ENCODE assay signal across 8 cellular contexts in the genomic region with DNA sequence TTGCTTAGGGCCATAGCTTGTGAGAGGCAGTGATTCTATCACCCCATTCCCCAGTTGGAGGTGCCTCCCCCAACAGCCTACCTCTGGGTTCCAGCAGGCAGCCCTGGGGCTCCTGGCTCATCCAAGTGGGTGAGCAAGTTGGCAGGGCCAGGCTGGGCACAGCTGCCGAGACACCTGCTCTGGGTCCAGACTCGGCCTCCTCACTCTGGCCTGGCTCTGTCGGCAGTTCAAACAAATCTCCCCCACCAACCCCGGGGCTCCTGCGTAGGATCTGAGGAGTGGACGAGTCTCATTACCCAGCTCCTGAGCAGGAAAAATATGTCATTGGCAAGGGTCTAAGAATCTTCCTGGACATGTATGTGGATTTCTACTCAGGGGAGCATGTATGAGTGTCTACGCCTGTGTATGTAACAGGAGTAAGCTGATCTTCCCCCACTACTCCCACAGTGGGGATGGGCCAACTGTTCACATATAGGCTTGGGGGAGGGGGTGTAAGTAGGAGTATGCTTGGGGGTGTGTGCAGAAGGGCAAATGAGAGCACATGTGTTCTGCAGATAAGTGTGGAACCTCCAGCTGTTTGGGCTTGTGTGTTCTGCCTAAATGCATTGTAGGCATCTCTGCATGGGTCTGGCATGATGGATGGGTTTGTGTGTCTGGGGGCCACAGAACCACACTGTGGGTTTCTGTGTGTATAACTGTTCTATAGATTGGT. TPM values are rescaled to one million over a fixed set of nuclear protein-coding genes. Genes with fewer than 3 reads are reported as not detected.
DNase-seq lines count a peak whose midpoint lies in the region; ATAC-seq and TF ChIP-seq lines count a peak whose summit lies in the region.

No MANE protein-coding gene starts in this region.

- H3K36me3 Mint-ChIP-seq in progenitor cell of endocrine pancreas (ENCODE audit: insufficient read depth): peaks cover 14% of the 10 kb centered on the region

- ATAC-seq in HG03196 (IDR thresholded peaks at IDR 0.05; ENCODE audit: unreplicated experiment) (no peak), GM18870 (IDR thresholded peaks at IDR 0.05; ENCODE audit: unreplicated experiment) (no peak)

- H3K27me3 Mint-ChIP-seq in progenitor cell of endocrine pancreas: no peaks in the 10 kb centered on the region

- H3K4me1 Mint-ChIP-seq in progenitor cell of endocrine pancreas (ENCODE audit: low read depth): peaks cover 54% of the 10 kb centered on the region

- H3K4me3 ChIP-seq in AG09309 (ENCODE audit: control insufficient read depth, low read depth, low read length) (peak overlapping the region; percentile 84), fibroblast of mammary gland (ENCODE audit: control insufficient read depth, low read depth, low read length) (peak overlapping the region; percentile 92)

- H3K27ac Mint-ChIP-seq in progenitor cell of endocrine pancreas: peak overlapping the region; percentile 99

- DNase-seq in AG09309 (ENCODE audit: low read depth): no peak
- peak in 74 of 76 experiments; percentile 10 to 88 (median 64) for DNase-seq in HUDEP-2 (lab: John Stamatoyannopoulos, UW; ENCODE audit: unreplicated experiment in 76 of 76)
- peak; percentile 55 for DNase-seq in SK-N-DZ (ENCODE audit: low spot score)
- DNase-seq in fibroblast of mammary gland (ENCODE audit: low read depth): peak; percentile 79
- DNase-seq in progenitor cell of endocrine pancreas (ENCODE audit: low spot score, unreplicated experiment): no peak
- DNase-seq in stimulated activated CD4-positive, alpha-beta T cell treated with anti-CD3 and anti-CD28 coated beads, Interleukin-12 subunit alpha, Interleukin-12 subunit beta, amount 100 ng/mL, for 4 hours: no peak

- no peaks in the 10 kb centered on the region for H3K9me3 Mint-ChIP-seq in progenitor cell of endocrine pancreas (ENCODE audit: low read depth)

- H3K4me3 Mint-ChIP-seq in progenitor cell of endocrine pancreas (ENCODE audit: low read depth): peak overlapping the region; percentile 92

- no peak for TF ChIP-seq CTCF in AG09309 (IDR thresholded peaks at IDR 0.05; ENCODE audit: control insufficient read depth, insufficient read depth, low read depth, low read length, missing control alignments)
- no peak for TF ChIP-seq CTCF in fibroblast of mammary gland (conservative IDR thresholded peaks at IDR 0.05; ENCODE audit: control insufficient read depth, insufficient read depth, low read depth, low read length)
- TF ChIP-seq CTCF in progenitor cell of endocrine pancreas (IDR thresholded peaks at IDR 0.05; ENCODE audit: unreplicated experiment): no peak

RNA-seq across cellular contexts. Expression of gene ID1, which starts 2.0 kb away (rescaled TPM):
- 97.4 and 104 TPM in 2 replicates for polyA plus RNA-seq in SK-N-DZ (2014; cell fraction: cytosol; rRNA removed)
- polyA plus RNA-seq in SK-N-DZ (2014; cell fraction: nucleus; rRNA removed): 170 and 208 TPM in 2 replicates
- total RNA-seq in progenitor cell of endocrine pancreas: 322 and 326 TPM in 2 replicates

RNA-seq across cellular contexts. Expression of gene COX4I2, which starts 30.6 kb away (rescaled TPM):
- 6.6 and 10.3 TPM in 2 replicates for polyA plus RNA-seq in SK-N-DZ (2014; cell fraction: cytosol; rRNA removed)
- 1.2 and 1.3 TPM in 2 replicates for polyA plus RNA-seq in SK-N-DZ (2014; cell fraction: nucleus; rRNA removed)
- total RNA-seq in progenitor cell of endocrine pancreas: not detected in 2 replicates

Comparison
In these comparisons a context has a peak if more than half of its experiments do, and no peak if none do; other contexts are left out.
1. DNase-seq: peak in HUDEP-2 (74 of 76), SK-N-DZ (single experiment) and fibroblast of mammary gland (single experiment); none in AG09309 (single experiment), progenitor cell of endocrine pancreas (single experiment) and stimulated activated CD4-positive, alpha-beta T cell treated with anti-CD3 and anti-CD28 coated beads, Interleukin-12 subunit alpha, Interleukin-12 subunit beta, amount 100 ng/mL, for 4 hours (single experiment).